In the genomic region with DNA sequence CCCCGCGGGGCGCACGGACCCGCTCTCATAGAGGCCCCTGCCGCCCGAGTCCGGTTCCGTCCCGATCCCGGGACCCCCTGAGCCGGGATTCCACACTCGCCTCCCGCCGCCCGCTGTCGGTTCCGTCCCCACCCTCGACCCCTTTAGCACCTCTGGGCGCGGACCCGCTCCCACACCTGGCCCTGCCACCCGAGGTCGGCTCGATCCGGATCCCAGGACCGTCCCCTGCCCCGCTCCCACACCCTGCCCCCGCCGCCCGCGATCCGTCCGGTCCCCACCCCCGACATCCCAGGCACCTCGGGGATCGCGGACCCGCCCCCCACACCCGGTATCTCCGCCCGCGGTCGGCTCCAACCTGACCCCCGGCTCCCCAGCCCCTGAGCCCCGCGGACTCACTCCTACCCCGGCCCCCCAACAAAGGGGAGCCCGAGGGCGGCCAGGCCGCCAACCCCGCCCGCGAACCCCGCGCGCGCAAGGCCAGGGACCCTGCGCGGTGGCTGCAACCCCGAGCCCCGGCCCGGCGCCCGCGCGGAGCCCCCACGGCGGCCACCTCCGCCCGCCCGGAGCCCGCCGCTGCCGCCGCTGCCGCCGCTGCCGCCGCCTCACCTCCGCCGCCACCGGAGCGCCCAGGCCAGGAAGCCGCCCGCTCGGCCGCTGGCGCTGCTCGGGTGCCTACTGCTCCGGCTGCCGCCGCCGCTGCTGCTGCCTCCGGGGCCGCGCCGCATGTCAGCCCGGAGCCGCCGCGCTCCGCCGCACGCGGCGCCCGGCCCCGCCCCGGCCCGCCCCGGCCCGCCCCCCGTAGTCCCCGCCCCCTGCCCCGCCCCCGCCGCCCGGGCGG, we compare ENCODE assay signal across 8 cellular contexts. TPM values are rescaled to one million over a fixed set of nuclear protein-coding genes. Genes with fewer than 3 reads are reported as not detected.
A peak's percentile ranks its signal among the peaks of the same experiment; 100 is the strongest.
DNase-seq lines count a peak whose midpoint lies in the region; ATAC-seq and TF ChIP-seq lines count a peak whose summit lies in the region.
"Not testable (repeated sequence)": the region's sequence is repeated elsewhere in the genome, so short reads cannot be mapped to it uniquely, and the experiment has no call there.

A gene (minus strand): TSS at position 728 of the 838 bp plus-strand sequence. CDS start 953 bp downstream, outside the sequence.

- H3K4me3 Mint-ChIP-seq in activated CD8-positive, alpha-beta memory T cell treated with anti-CD3 and anti-CD28 coated beads, Interleukin-2, amount 10 ng/mL, durations not matched to agents 7 days and 5 days; effector memory CD8-positive, alpha-beta T cell: not testable (repeated sequence)

- H3K9me3 Mint-ChIP-seq in activated CD8-positive, alpha-beta memory T cell treated with anti-CD3 and anti-CD28 coated beads, Interleukin-2, amount 10 ng/mL, durations not matched to agents 7 days and 5 days (ENCODE audit: low read depth); effector memory CD8-positive, alpha-beta T cell: not testable (repeated sequence)

- CTCF ChIA-PET in activated CD8-positive, alpha-beta memory T cell treated with anti-CD3 and anti-CD28 coated beads, Interleukin-2, amount 10 ng/mL, durations not matched to agents 7 days and 5 days (lab: Charles Lee), result not testable (repeated sequence)

- not testable (repeated sequence) for H3K79me2 ChIP-seq in ACC112 (ENCODE audit: control insufficient read depth, insufficient read depth, low read length, unreplicated experiment)

- not testable (repeated sequence) for H3K27ac Mint-ChIP-seq in activated CD8-positive, alpha-beta memory T cell treated with anti-CD3 and anti-CD28 coated beads, Interleukin-2, amount 10 ng/mL, durations not matched to agents 7 days and 5 days; effector memory CD8-positive, alpha-beta T cell

- H2AFZ ChIP-seq in ACC112 (ENCODE audit: low read length, unreplicated experiment), result not testable (repeated sequence)

- not testable (repeated sequence) for H3K4me1 ChIP-seq in ACC112 (ENCODE audit: control insufficient read depth, insufficient read depth, low read length, unreplicated experiment); lung (ENCODE audit: control insufficient read depth in 2 of 2, insufficient read depth in 2 of 2, low read length in 2 of 2)

- not testable (repeated sequence) for H3K27ac ChIP-seq in ACC112 (ENCODE audit: low read depth, low read length); lung (ENCODE audit: low read depth in 1 of 2, low read length in 1 of 2)

- H3K9me3 ChIP-seq in lung (ENCODE audit: control insufficient read depth in 2 of 2, insufficient read depth in 1 of 2, low read length in 1 of 2), result not testable (repeated sequence)

- 0 out of 2 replicates have a peak within 1 kb of the TSS, but pooled peaks have one; percentile 45 for H3K4me3 ChIP-seq in ACC112 (ENCODE audit: low read depth, low read length)
- H3K4me3 ChIP-seq in lung, result not testable (repeated sequence)

- not testable (repeated sequence) for H3K27me3 Mint-ChIP-seq in activated CD8-positive, alpha-beta memory T cell treated with anti-CD3 and anti-CD28 coated beads, Interleukin-2, amount 10 ng/mL, durations not matched to agents 7 days and 5 days; effector memory CD8-positive, alpha-beta T cell

- H3K36me3 Mint-ChIP-seq in activated CD8-positive, alpha-beta memory T cell treated with anti-CD3 and anti-CD28 coated beads, Interleukin-2, amount 10 ng/mL, durations not matched to agents 7 days and 5 days; effector memory CD8-positive, alpha-beta T cell (ENCODE audit: insufficient read depth): not testable (repeated sequence)

- H3K27me3 ChIP-seq in ACC112 (ENCODE audit: insufficient read depth, low read length); lung (ENCODE audit: control insufficient read depth, insufficient read depth): not testable (repeated sequence)

- not testable (repeated sequence) for TF ChIP-seq CTCF in lung (IDR thresholded peaks at IDR 0.05; ENCODE audit: control extremely low read depth, extremely low read depth)

- H3K36me3 ChIP-seq in ACC112 (ENCODE audit: insufficient read depth, low read length); lung (ENCODE audit: control insufficient read depth in 2 of 2, insufficient read depth in 2 of 2, low read length in 2 of 2): not testable (repeated sequence)

- WGBS in lung, 2 donors, result 1% methylated on average over 17 of the region's 120 CpGs; no CpG with 5 or more reads in 1 of the 2 donors

- ATAC-seq in GM19351 (IDR thresholded peaks at IDR 0.05; ENCODE audit: unreplicated experiment), result peak; percentile 32
- ATAC-seq in HG02678 (IDR thresholded peaks at IDR 0.05; ENCODE audit: unreplicated experiment), result peak; percentile 14
- ATAC-seq in activated CD8-positive, alpha-beta memory T cell treated with anti-CD3 and anti-CD28 coated beads, Interleukin-2, amount 10 ng/mL, durations not matched to agents 7 days and 5 days, result peak; percentile 10
- peak; percentile 66 for ATAC-seq in effector memory CD8-positive, alpha-beta T cell (replicated peaks)
- not testable (repeated sequence) for ATAC-seq in lung (ENCODE audit: insufficient read depth, low FRiP score)

- not testable (repeated sequence) for DNase-seq in HT-29 (ENCODE audit: low spot score); activated CD8-positive, alpha-beta memory T cell treated with anti-CD3 and anti-CD28 coated beads, Interleukin-2, amount 10 ng/mL, durations not matched to agents 7 days and 5 days; effector memory CD8-positive, alpha-beta T cell; lung (ENCODE audit: low spot score)
- DNase-seq in stimulated activated CD4-positive, alpha-beta T cell treated with anti-CD3 and anti-CD28 coated beads, Interleukin-2, amount 100 ng/mL, for 4 hours (ENCODE audit: low read depth), result peak; percentile 0

- H3K4me1 Mint-ChIP-seq in activated CD8-positive, alpha-beta memory T cell treated with anti-CD3 and anti-CD28 coated beads, Interleukin-2, amount 10 ng/mL, durations not matched to agents 7 days and 5 days; effector memory CD8-positive, alpha-beta T cell (ENCODE audit: low read depth in 2 of 2): not testable (repeated sequence)

RNA-seq across cellular contexts. Expression of the gene that starts here (rescaled TPM):
- total RNA-seq in HT-29 (2014; rRNA removed; shearing (Covaris generic)), result 19.4 and 29.7 TPM in 2 replicates
- total RNA-seq in activated CD8-positive, alpha-beta memory T cell treated with anti-CD3 and anti-CD28 coated beads, Interleukin-2, amount 10 ng/mL, durations not matched to agents 7 days and 5 days, result 1 to 10 TPM; 7.8 to 7.9 TPM
- total RNA-seq in lung, result 10 to 100 TPM; 29.9 to 34.1 TPM
- 10 to 100 TPM in 1 of 2 donors, 1 to 10 TPM in 1; 4.3 to 15.4 TPM for polyA plus RNA-seq in lung
